4 cellular contexts compared by ENCODE assay signal in the genomic region with DNA sequence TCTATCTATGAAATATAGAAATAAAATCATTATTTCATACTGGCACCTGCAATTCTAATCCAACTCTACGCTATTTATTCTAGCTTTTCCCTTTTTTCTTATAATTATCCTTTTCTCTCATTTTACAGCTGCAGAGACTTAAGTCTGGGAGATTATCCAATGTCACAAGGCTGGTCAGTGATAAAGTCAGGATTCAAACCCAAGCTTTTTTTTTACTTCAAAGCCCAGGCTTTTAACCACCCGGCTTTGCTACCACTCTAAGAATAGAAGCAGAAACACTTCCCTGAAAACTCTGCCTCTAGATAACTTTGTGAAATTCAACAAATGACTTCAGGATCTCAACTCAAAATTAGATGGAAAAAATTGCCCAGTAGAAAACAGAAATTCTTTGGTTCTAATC.
"Had no signal": no experiment of that assay in that cellular context is flagged by ENCODE, and none has a peak within 500 bp of the region (broad histone marks: within the 10 kb centered on the region; RNA-seq: fewer than 3 reads in every experiment).

No MANE protein-coding gene starts in this region.

- ATAC-seq: GM23338 had no signal

- H3K4me3 ChIP-seq: GM23338 had no signal

- H2AFZ ChIP-seq: GM23338 had no signal

- DNase-seq: H9, HCEC 1CT, IMR-90 had no signal

- H3K4me2 ChIP-seq: GM23338 had no signal

- H3K4me1 Mint-ChIP-seq: GM23338 had no signal

- H3K4me3 Mint-ChIP-seq: GM23338, H9 had no signal

- H3K27ac Mint-ChIP-seq: GM23338, H9 had no signal
